In genomic region chr18:77076111-77076510, GRCh38 we compare ENCODE assay signal across 24 cellular contexts.
"Had no signal": no experiment of that assay in that cellular context is flagged by ENCODE, and none has a peak within 500 bp of the region (broad histone marks: within the 10 kb centered on the region; RNA-seq: fewer than 3 reads in every experiment).

No MANE protein-coding gene starts in this region.

- ATAC-seq: activated CD4-positive, CD25-positive, alpha-beta regulatory T cell treated with anti-CD3 and anti-CD28 coated beads, Interleukin-2, amount 50 U/mL, for 24 hours; activated CD8-positive, alpha-beta T cell treated with anti-CD3 and anti-CD28 coated beads, Interleukin-2, amount 10 ng/mL, durations not matched to agents 7 days and 5 days; esophagus mucosa; mucosa of descending colon had no signal

- H3K9me3 Mint-ChIP-seq: activated CD4-positive, alpha-beta T cell treated with anti-CD3 and anti-CD28 coated beads, Interleukin-2, amount 10 ng/mL, durations not matched to agents 7 days and 5 days; neural crest cell had no signal

- H3K9me3 ChIP-seq: adrenal gland, ascending aorta, left ventricle myocardium inferior, mucosa of descending colon, prostate gland, SK-N-SH, upper lobe of left lung had no signal

- H3K36me3 ChIP-seq: adrenal gland, ascending aorta, brain microvascular endothelial cell, left ventricle myocardium inferior, prostate gland, upper lobe of left lung had no signal

- H3K27me3 Mint-ChIP-seq: activated CD4-positive, alpha-beta T cell treated with anti-CD3 and anti-CD28 coated beads, Interleukin-2, amount 10 ng/mL, durations not matched to agents 7 days and 5 days; activated naive CD8-positive, alpha-beta T cell had no signal

- H3K9ac ChIP-seq: SK-N-SH had no signal

- H3K27ac ChIP-seq: adrenal gland, ascending aorta, brain microvascular endothelial cell, hepatocyte, left ventricle myocardium inferior, prostate gland had no signal

- H3K4me3 ChIP-seq: adrenal gland, ascending aorta, hepatocyte, left ventricle myocardium inferior, mucosa of descending colon, prostate gland, upper lobe of left lung had no signal

- H2AFZ ChIP-seq: hepatocyte had no signal

- H3K27me3 ChIP-seq: adrenal gland, ascending aorta, brain microvascular endothelial cell, hepatocyte, upper lobe of left lung had no signal

- H3K4me1 Mint-ChIP-seq: neural crest cell had no signal

- H3K4me3 Mint-ChIP-seq: activated CD4-positive, alpha-beta T cell treated with anti-CD3 and anti-CD28 coated beads, Interleukin-2, amount 10 ng/mL, durations not matched to agents 7 days and 5 days; activated CD8-positive, alpha-beta T cell treated with anti-CD3 and anti-CD28 coated beads, Interleukin-2, amount 10 ng/mL, durations not matched to agents 7 days and 5 days; activated naive CD8-positive, alpha-beta T cell; neural crest cell had no signal

- DNase-seq: activated CD4-positive, alpha-beta T cell treated with anti-CD3 and anti-CD28 coated beads, Interleukin-2, amount 10 ng/mL, durations not matched to agents 7 days and 5 days; activated CD8-positive, alpha-beta T cell treated with anti-CD3 and anti-CD28 coated beads, Interleukin-2, amount 10 ng/mL, durations not matched to agents 7 days and 5 days; activated naive CD4-positive, alpha-beta T cell; adrenal gland; brain microvascular endothelial cell; caudate nucleus; dermis blood vessel endothelial cell; effector CD8-positive, alpha-beta T cell; foreskin melanocyte; glutamatergic neuron; left ventricle myocardium inferior; mammary epithelial cell; mucosa of descending colon; SK-N-SH; stimulated activated CD4-positive, alpha-beta T cell treated with anti-CD3 and anti-CD28 coated beads, Interleukin-4, amount 100 ng/mL, for 1 hour; stimulated activated naive CD4-positive, alpha-beta T cell treated with Interleukin-2 at 50 U/mL for 16 hours; upper lobe of left lung had no signal

- H3K4me2 ChIP-seq: hepatocyte, SK-N-SH had no signal

- H3K27ac Mint-ChIP-seq: activated CD8-positive, alpha-beta T cell treated with anti-CD3 and anti-CD28 coated beads, Interleukin-2, amount 10 ng/mL, durations not matched to agents 7 days and 5 days had no signal

- H3K9me2 ChIP-seq: SK-N-SH had no signal
